9 cellular contexts compared by ENCODE assay signal in genomic region chr1:38004284-38005101, GRCh38. TPM values are rescaled to one million over a fixed set of nuclear protein-coding genes. Genes with fewer than 3 reads are reported as not detected.
DNase-seq lines count a peak whose midpoint lies in the region; ATAC-seq, FAIRE-seq and TF ChIP-seq lines count a peak whose summit lies in the region.
"Had no signal": no experiment of that assay in that cellular context is flagged by ENCODE, and none has a peak within 500 bp of the region (broad histone marks: within the 10 kb centered on the region; RNA-seq: fewer than 3 reads in every experiment).

No MANE protein-coding gene starts in this region.

- H3K36me3 ChIP-seq in heart right ventricle (no peaks in the 10 kb centered on the region), small intestine (ENCODE audit: control insufficient read depth in 2 of 2, insufficient read depth in 2 of 2, low read length in 2 of 2) (no peaks in the 10 kb centered on the region)

- H3K9me3 Mint-ChIP-seq in activated T-cell treated with anti-CD3 and anti-CD28 coated beads, Interleukin-2, amount 50 U/mL, for 72 hours: no peaks in the 10 kb centered on the region

- H3K4me1 Mint-ChIP-seq in activated T-cell treated with anti-CD3 and anti-CD28 coated beads, Interleukin-2, amount 50 U/mL, for 72 hours (ENCODE audit: low read depth): peaks cover 57% of the 10 kb centered on the region

- H3K4me3 Mint-ChIP-seq in activated T-cell treated with anti-CD3 and anti-CD28 coated beads, Interleukin-2, amount 50 U/mL, for 72 hours: peak overlapping the region; percentile 84 to 85

- H3K9me3 ChIP-seq in heart right ventricle (no peaks in the 10 kb centered on the region), right cardiac atrium (ENCODE audit: control insufficient read depth, low read length) (no peaks in the 10 kb centered on the region), small intestine (ENCODE audit: control insufficient read depth, low read depth) (no peaks in the 10 kb centered on the region)

- no peak for FAIRE-seq in small intestine (lab: Jason Lieb, UNC)

- ATAC-seq in heart right ventricle (no peak), right cardiac atrium (no peak)
- ATAC-seq in activated T-cell treated with anti-CD3 and anti-CD28 coated beads, Interleukin-2, amount 50 U/mL, for 72 hours (replicated peaks in 1 of 2): peak; percentile 14 to 31

- peak in 1 of 2 donors; percentile 17 for DNase-seq in heart right ventricle
- DNase-seq in cardiac septum (ENCODE audit: low spot score): no peak
- no peak for DNase-seq in activated T-cell treated with anti-CD3 and anti-CD28 coated beads, Interleukin-2, amount 50 U/mL, for 72 hours
- no peak for DNase-seq in right cardiac atrium
- DNase-seq in small intestine: no peak
- DNase-seq in superior temporal gyrus (ENCODE audit: extremely low spot score): no peak
- no peak for DNase-seq in OCI-M2 (lab: John Stamatoyannopoulos, UW; ENCODE audit: unreplicated experiment)
- DNase-seq in midbrain (lab: John Stamatoyannopoulos, UW): no peak

- H3K27ac Mint-ChIP-seq in activated T-cell treated with anti-CD3 and anti-CD28 coated beads, Interleukin-2, amount 50 U/mL, for 72 hours: peak overlapping the region; percentile 79

- H3K27me3 Mint-ChIP-seq in activated T-cell treated with anti-CD3 and anti-CD28 coated beads, Interleukin-2, amount 50 U/mL, for 72 hours (ENCODE audit: low read depth): no peaks in the 10 kb centered on the region

- H3K27ac ChIP-seq in heart right ventricle (peak overlapping the region; percentile 75 to 97 (median 90)), right cardiac atrium (ENCODE audit: low read length) (peak overlapping the region; percentile 25), small intestine (ENCODE audit: low read depth in 1 of 2, low read length in 1 of 2) (peak overlapping the region; percentile 27 to 54)

- intact Hi-C loops in heart right ventricle (cut with DNase I) (no loop called here), cardiac septum (cut with DNase I) (no loop called here), right cardiac atrium (cut with DNase I) (no loop called here)

- H3K27me3 ChIP-seq in heart right ventricle (no peaks in the 10 kb centered on the region), right cardiac atrium (ENCODE audit: control insufficient read depth, insufficient read depth) (no peaks in the 10 kb centered on the region), small intestine (ENCODE audit: control insufficient read depth in 2 of 2, insufficient read depth in 2 of 2, low read length in 2 of 2) (no peaks in the 10 kb centered on the region)

- no peak for TF ChIP-seq CTCF in heart right ventricle (IDR thresholded peaks at IDR 0.05)

- H3K4me3 ChIP-seq in heart right ventricle: peak overlapping the region; percentile 51 to 89 (median 70)
- peak overlapping the region; percentile 98 for H3K4me3 ChIP-seq in right cardiac atrium (ENCODE audit: low read length)
- peak overlapping the region; percentile 28 to 68 for H3K4me3 ChIP-seq in small intestine (ENCODE audit: low read depth in 1 of 2, low read length in 2 of 2)

- H3K36me3 Mint-ChIP-seq in activated T-cell treated with anti-CD3 and anti-CD28 coated beads, Interleukin-2, amount 50 U/mL, for 72 hours (ENCODE audit: insufficient read depth in 2 of 2): peaks cover 0 to 3% of the 10 kb centered on the region in 2 donors

- 13 to 17% methylated on average over 26 of the region's 26 CpGs for WGBS in heart right ventricle, 2 donors
- WGBS in right cardiac atrium: 9% methylated on average over 26 of the region's 26 CpGs
- 11 to 21% (median 19%) methylated on average over 26 of the region's 26 CpGs for WGBS in small intestine, 3 donors

- peaks cover 27 to 68% (median 50%) of the 10 kb centered on the region in 9 donors for H3K4me1 ChIP-seq in heart right ventricle
- peaks cover 23% of the 10 kb centered on the region for H3K4me1 ChIP-seq in right cardiac atrium (ENCODE audit: control insufficient read depth, insufficient read depth, low read length)
- H3K4me1 ChIP-seq in small intestine (ENCODE audit: control insufficient read depth in 2 of 2, insufficient read depth in 1 of 2, low read depth in 1 of 2, low read length in 1 of 2): peaks cover 0 to 4% of the 10 kb centered on the region in 2 donors

RNA-seq across cellular contexts. Expression of gene FHL3, which starts 0.8 kb away (rescaled TPM):
- total RNA-seq in heart right ventricle (10 to 100 TPM in 3 of 10 donors, 1 to 10 TPM in 7; 5.8 to 23.8 (median 8.3) TPM), cardiac septum (9.8 TPM), right cardiac atrium (10 to 100 TPM in 1 of 4 donors, 1 to 10 TPM in 3; 8.1 to 15.6 (median 9.1) TPM)
- polyA plus RNA-seq in heart right ventricle (10 to 100 TPM; 11.6 to 14.9 TPM), right cardiac atrium (9.7 TPM), small intestine (1 to 10 TPM in 2 of 3 donors, under 1 TPM in 1; 0.89 to 8.1 (median 6.5) TPM)
- 10 to 100 TPM; 32.7 to 34.5 TPM for total RNA-seq in activated T-cell treated with anti-CD3 and anti-CD28 coated beads, Interleukin-2, amount 50 U/mL, for 72 hours

RNA-seq across cellular contexts. Expression of gene UTP11, which starts 8.0 kb away (rescaled TPM):
- total RNA-seq in heart right ventricle (10 to 100 TPM; 24.1 to 59.8 (median 37.1) TPM), cardiac septum (29.8 TPM), right cardiac atrium (10 to 100 TPM; 25.5 to 31.9 (median 30.0) TPM)
- polyA plus RNA-seq in heart right ventricle (10 to 100 TPM; 22.9 to 34.2 TPM), right cardiac atrium (34.5 TPM), small intestine (10 to 100 TPM; 17.0 to 29.9 (median 23.0) TPM)
- 10 to 100 TPM; 28.4 to 31.7 TPM for total RNA-seq in activated T-cell treated with anti-CD3 and anti-CD28 coated beads, Interleukin-2, amount 50 U/mL, for 72 hours

RNA-seq across cellular contexts. Expression of gene SF3A3, which starts 14.7 kb away (rescaled TPM):
- total RNA-seq in heart right ventricle (10 to 100 TPM; 21.0 to 30.3 (median 27.1) TPM), cardiac septum (30.9 TPM), right cardiac atrium (10 to 100 TPM; 25.2 to 34.1 (median 31.0) TPM)
- polyA plus RNA-seq in heart right ventricle (10 to 100 TPM; 14.2 to 18.6 TPM), right cardiac atrium (14.4 TPM), small intestine (10 to 100 TPM; 13.9 to 24.7 (median 19.7) TPM)
- 10 to 100 TPM; 67.9 to 81.4 TPM for total RNA-seq in activated T-cell treated with anti-CD3 and anti-CD28 coated beads, Interleukin-2, amount 50 U/mL, for 72 hours

RNA-seq across cellular contexts. Expression of gene POU3F1, which starts 42.1 kb away (rescaled TPM):
- under 1 TPM in 2 of 10 donors, not detected in 8; 0.13 to 0.22 TPM for total RNA-seq in heart right ventricle
- under 1 TPM in 1 of 2 donors, not detected in 1; 0.03 TPM for polyA plus RNA-seq in heart right ventricle
- total RNA-seq in cardiac septum: not detected
- not detected for total RNA-seq in activated T-cell treated with anti-CD3 and anti-CD28 coated beads, Interleukin-2, amount 50 U/mL, for 72 hours
- total RNA-seq in right cardiac atrium: under 1 TPM in 3 of 4 donors, not detected in 1; 0.09 to 0.17 (median 0.17) TPM
- polyA plus RNA-seq in right cardiac atrium: 0.07 TPM
- not detected for polyA plus RNA-seq in small intestine
- total RNA-seq: pulmonary artery endothelial cell had no signal

RNA-seq across cellular contexts. Expression of gene INPP5B, which starts 57.6 kb away (rescaled TPM):
- 10 to 100 TPM in 9 of 10 donors, 1 to 10 TPM in 1; 8.7 to 16.7 (median 12.5) TPM for total RNA-seq in heart right ventricle
- polyA plus RNA-seq in heart right ventricle: 10 to 100 TPM in 1 of 2 donors, 1 to 10 TPM in 1; 4.1 to 17.3 TPM
- total RNA-seq in cardiac septum: 13.7 TPM
- total RNA-seq in activated T-cell treated with anti-CD3 and anti-CD28 coated beads, Interleukin-2, amount 50 U/mL, for 72 hours: 10 to 100 TPM; 44.7 to 53.6 TPM
- total RNA-seq in right cardiac atrium: 10 to 100 TPM; 16.4 to 22.4 (median 17.6) TPM
- polyA plus RNA-seq in right cardiac atrium: 11.7 TPM
- polyA plus RNA-seq in small intestine: 10 to 100 TPM in 1 of 3 donors, 1 to 10 TPM in 2; 6.7 to 11.7 (median 6.8) TPM

Comparison
In these comparisons a context has a peak if more than half of its experiments do, and no peak if none do; other contexts are left out.
1. ATAC-seq: peak in activated T-cell treated with anti-CD3 and anti-CD28 coated beads, Interleukin-2, amount 50 U/mL, for 72 hours (2 of 2); none in heart right ventricle (0 of 8) and right cardiac atrium (0 of 2).
2. H3K27ac ChIP-seq: peak in every context shown above with its lines; median percentile 90 in heart right ventricle; 40 in small intestine; 25 in right cardiac atrium.
3. H3K4me3 ChIP-seq: peak in every context shown above with its lines; median percentile 98 in right cardiac atrium; 70 in heart right ventricle; 48 in small intestine.